ENCODE assay signal across 6 cellular contexts in genomic region chr9:97396256-97396655, GRCh38.
"Had no signal": no experiment of that assay in that cellular context is flagged by ENCODE, and none has a peak within 500 bp of the region (broad histone marks: within the 10 kb centered on the region; RNA-seq: fewer than 3 reads in every experiment).

No MANE protein-coding gene starts in this region.

- H3K4me3 Mint-ChIP-seq: IgD-negative memory B cell had no signal

- FAIRE-seq: HepG2, HTR-8/SVneo, K562 had no signal

- H3K27ac ChIP-seq: HL-60 had no signal

- H3K36me3 Mint-ChIP-seq: IgD-negative memory B cell had no signal

- H3K27me3 Mint-ChIP-seq: IgD-negative memory B cell had no signal

- H3K27ac Mint-ChIP-seq: IgD-negative memory B cell had no signal

- H3K9me3 Mint-ChIP-seq: IgD-negative memory B cell had no signal

- DNase-seq: IMR-90 had no signal

- H3K4me3 ChIP-seq: K562 had no signal
